Comparison of ENCODE assay signal across 8 cellular contexts in genomic region chr2:113755690-113756063, GRCh38. TPM values are rescaled to one million over a fixed set of nuclear protein-coding genes. Genes with fewer than 3 reads are reported as not detected.
DNase-seq lines count a peak whose midpoint lies in the region; ATAC-seq and TF ChIP-seq lines count a peak whose summit lies in the region.

No MANE protein-coding gene starts in this region.

- DNase-seq in CD1c-positive myeloid dendritic cell (ENCODE audit: extremely low spot score): peak; percentile 10
- DNase-seq in HFF-Myc (ENCODE audit: extremely low read depth, low read depth): no peak
- no peak for DNase-seq in activated B cell treated with CpG ODN at 0.5 μM for 24 hours
- DNase-seq in glutamatergic neuron: no peak
- DNase-seq in putamen (ENCODE audit: low spot score): peak; percentile 21
- DNase-seq in left lobe of liver (ENCODE audit: low spot score): no peak

- CTCF ChIA-PET in activated B cell treated with CpG ODN at 0.5 μM for 24 hours (lab: Charles Lee): interaction anchor here (1.1 to 1.3 kb wide), 4 partner anchors 131 to 794 kb away, joined by 3 read pairs; partner anchors contain the start of gene ACTR3

- H3K4me3 ChIP-seq in HFF-Myc (replicated peaks; ENCODE audit: low read depth, low read length): peak overlapping the region; percentile 88

- H3K27ac Mint-ChIP-seq in activated B cell treated with CpG ODN at 0.5 μM for 24 hours: peak overlapping the region; percentile 96
- peak overlapping the region; percentile 10 for H3K27ac Mint-ChIP-seq in glutamatergic neuron (ENCODE audit: unreplicated experiment)

- H3K9me3 Mint-ChIP-seq in activated B cell treated with CpG ODN at 0.5 μM for 24 hours: no peaks in the 10 kb centered on the region
- H3K9me3 Mint-ChIP-seq in glutamatergic neuron (ENCODE audit: unreplicated experiment): peaks cover 5% of the 10 kb centered on the region

- intact Hi-C loops in activated B cell treated with CpG ODN at 0.5 μM for 24 hours (cut with micrococcal nuclease): loop anchor here (1.0 to 5.0 kb wide), 6 partner anchors 36 to 187 kb away; partner anchors contain the start of gene ACTR3

- POLR2A ChIA-PET in activated B cell treated with CpG ODN at 0.5 μM for 24 hours (lab: Charles Lee): interaction anchor here (0.6 to 2.3 kb wide), 19 partner anchors 9 to 211 kb away, joined by 3 to 191 read pairs (median 6); partner anchors contain the start of gene ACTR3

- peaks cover 29% of the 10 kb centered on the region for H3K36me3 Mint-ChIP-seq in activated B cell treated with CpG ODN at 0.5 μM for 24 hours (ENCODE audit: low read depth)
- H3K36me3 Mint-ChIP-seq in glutamatergic neuron (ENCODE audit: unreplicated experiment): no peaks in the 10 kb centered on the region

- ATAC-seq in activated B cell treated with CpG ODN at 0.5 μM for 24 hours (ENCODE audit: low read depth) (no peak), HG02798 (IDR thresholded peaks at IDR 0.05; ENCODE audit: poor library complexity, unreplicated experiment) (no peak), HG03175 (IDR thresholded peaks at IDR 0.05; ENCODE audit: unreplicated experiment) (no peak), left lobe of liver (no peak)

- H3K4me3 Mint-ChIP-seq in activated B cell treated with CpG ODN at 0.5 μM for 24 hours (peak overlapping the region; percentile 88), glutamatergic neuron (ENCODE audit: unreplicated experiment) (peak overlapping the region; percentile 86)

- H3K27me3 Mint-ChIP-seq in activated B cell treated with CpG ODN at 0.5 μM for 24 hours (no peaks in the 10 kb centered on the region), glutamatergic neuron (ENCODE audit: unreplicated experiment) (peaks cover 7% of the 10 kb centered on the region)

- no peak for TF ChIP-seq CTCF in HFF-Myc (IDR thresholded peaks at IDR 0.05; ENCODE audit: low read depth, low read length, missing control alignments)
- TF ChIP-seq CTCF in activated B cell treated with CpG ODN at 0.5 μM for 24 hours (IDR thresholded peaks at IDR 0.05): no peak
- TF ChIP-seq CTCF in glutamatergic neuron (IDR thresholded peaks at IDR 0.05; ENCODE audit: partially characterized antibody, unreplicated experiment): no peak

- H3K4me1 Mint-ChIP-seq in activated B cell treated with CpG ODN at 0.5 μM for 24 hours (peaks cover 38% of the 10 kb centered on the region), glutamatergic neuron (ENCODE audit: low read depth, unreplicated experiment) (peaks cover 4% of the 10 kb centered on the region)

RNA-seq across cellular contexts. Expression of gene SLC35F5, which starts 0.8 kb away (rescaled TPM):
- total RNA-seq in activated B cell treated with CpG ODN at 0.5 μM for 24 hours: 34.3 and 48.3 TPM in 2 replicates
- total RNA-seq in glutamatergic neuron (ENCODE audit: unreplicated experiment): 27.6 TPM
- total RNA-seq in left lobe of liver: 30.3 TPM

Comparison
In these comparisons a context has a peak if more than half of its experiments do, and no peak if none do; other contexts are left out.
1. DNase-seq: peak in CD1c-positive myeloid dendritic cell (single experiment) and putamen (single experiment); none in HFF-Myc (single experiment), activated B cell treated with CpG ODN at 0.5 μM for 24 hours (single experiment), glutamatergic neuron (single experiment) and left lobe of liver (single experiment).